In genomic region chrX:103248553-103248952, GRCh38 we compare ENCODE assay signal across 8 cellular contexts. TPM values are rescaled to one million over a fixed set of nuclear protein-coding genes. Genes with fewer than 3 reads are reported as not detected.
A peak's percentile ranks its signal among the peaks of the same experiment; 100 is the strongest.
DNase-seq lines count a peak whose midpoint lies in the region; ATAC-seq and TF ChIP-seq lines count a peak whose summit lies in the region.

No MANE protein-coding gene starts in this region.

- intact Hi-C loops in natural killer cell (cut with micrococcal nuclease) = loop anchor here (1.0 kb wide), 1 partner anchor 37 kb away; no protein-coding TSS in a partner anchor

- TF ChIP-seq POLR2A in suprapubic skin (IDR thresholded peaks at IDR 0.05) = no peak

- no peaks in the 10 kb centered on the region for H3K9me3 ChIP-seq in suprapubic skin

- no peak overlapping the region for H3K4me3 Mint-ChIP-seq in natural killer cell
- H3K4me3 Mint-ChIP-seq in natural killer cell treated with Interleukin-12 subunit alpha and Interleukin-12 subunit beta and Interleukin-15 and Interleukin-18, amount 100 ng/mL, for 72 hours = no peak overlapping the region

- no peak overlapping the region for H3K27ac Mint-ChIP-seq in natural killer cell
- H3K27ac Mint-ChIP-seq in natural killer cell treated with Interleukin-12 subunit alpha and Interleukin-12 subunit beta and Interleukin-15 and Interleukin-18, amount 100 ng/mL, for 72 hours = no peak overlapping the region

- TF ChIP-seq EP300 in suprapubic skin (IDR thresholded peaks at IDR 0.05) = no peak

- peaks cover 7% of the 10 kb centered on the region for H3K4me1 ChIP-seq in suprapubic skin

- H3K4me3 ChIP-seq in epithelial cell of proximal tubule (ENCODE audit: low read depth, low read length) (no peak overlapping the region), suprapubic skin (no peak overlapping the region)

- no peaks in the 10 kb centered on the region for H3K9me3 Mint-ChIP-seq in natural killer cell
- H3K9me3 Mint-ChIP-seq in natural killer cell treated with Interleukin-12 subunit alpha and Interleukin-12 subunit beta and Interleukin-15 and Interleukin-18, amount 100 ng/mL, for 72 hours = no peaks in the 10 kb centered on the region

- DNase-seq in natural killer cell (no peak), NCI-H2107 (lab: John Stamatoyannopoulos, UW) (peak; percentile 5), epithelial cell of proximal tubule (ENCODE audit: low read depth) (no peak), superior temporal gyrus (ENCODE audit: extremely low spot score) (peak; percentile 63), substantia nigra (lab: John Stamatoyannopoulos, UW) (no peak), suprapubic skin (ENCODE audit: low spot score in 2 of 2) (no peak)
- no peak for DNase-seq in natural killer cell treated with Interleukin-12 subunit alpha and Interleukin-12 subunit beta and Interleukin-15 and Interleukin-18, amount 100 ng/mL, for 72 hours (ENCODE audit: low spot score)

- peaks cover 2 to 7% of the 10 kb centered on the region in 2 donors for H3K4me1 Mint-ChIP-seq in natural killer cell
- H3K4me1 Mint-ChIP-seq in natural killer cell treated with Interleukin-12 subunit alpha and Interleukin-12 subunit beta and Interleukin-15 and Interleukin-18, amount 100 ng/mL, for 72 hours (ENCODE audit: low read depth in 2 of 2) = peaks cover under 1% of the 10 kb centered on the region in 2 donors

- H3K36me3 ChIP-seq in suprapubic skin = no peaks in the 10 kb centered on the region

- no peaks in the 10 kb centered on the region for H3K36me3 Mint-ChIP-seq in natural killer cell
- H3K36me3 Mint-ChIP-seq in natural killer cell treated with Interleukin-12 subunit alpha and Interleukin-12 subunit beta and Interleukin-15 and Interleukin-18, amount 100 ng/mL, for 72 hours = no peaks in the 10 kb centered on the region

- ATAC-seq in natural killer cell (peak in 1 of 3 donors; percentile 49), HG03521 (IDR thresholded peaks at IDR 0.05; ENCODE audit: unreplicated experiment) (no peak)
- no peak for ATAC-seq in natural killer cell treated with Interleukin-12 subunit alpha and Interleukin-12 subunit beta and Interleukin-15 and Interleukin-18, amount 100 ng/mL, for 72 hours

- H3K27ac ChIP-seq in substantia nigra (ENCODE audit: low read depth, low read length, poor library complexity, severe bottlenecking) (no peak overlapping the region), suprapubic skin (no peak overlapping the region)

- TF ChIP-seq CTCF in natural killer cell (IDR thresholded peaks at IDR 0.05) (peak; percentile 42), epithelial cell of proximal tubule (conservative IDR thresholded peaks at IDR 0.05; ENCODE audit: low read depth, low read length) (peak; percentile 47), suprapubic skin (IDR thresholded peaks at IDR 0.05) (peak in 1 of 2 donors; percentile 21)

- H3K27me3 Mint-ChIP-seq in natural killer cell (ENCODE audit: low read depth in 2 of 2) = peaks cover 2 to 16% of the 10 kb centered on the region in 2 donors
- H3K27me3 Mint-ChIP-seq in natural killer cell treated with Interleukin-12 subunit alpha and Interleukin-12 subunit beta and Interleukin-15 and Interleukin-18, amount 100 ng/mL, for 72 hours = peaks cover 6 to 9% of the 10 kb centered on the region in 2 donors

- no peaks in the 10 kb centered on the region for H3K27me3 ChIP-seq in suprapubic skin

RNA-seq across cellular contexts. Expression of gene TCEAL8, which starts 6.4 kb away (rescaled TPM):
- total RNA-seq in natural killer cell (10 to 100 TPM; 17.2 to 26.5 (median 22.1) TPM), epithelial cell of proximal tubule (68.1 and 92.6 TPM in 2 replicates), suprapubic skin (10 to 100 TPM; 39.4 to 50.6 (median 45.2) TPM)
- 10 to 100 TPM; 14.4 to 24.7 TPM for total RNA-seq in natural killer cell treated with Interleukin-12 subunit alpha and Interleukin-12 subunit beta and Interleukin-15 and Interleukin-18, amount 100 ng/mL, for 72 hours

RNA-seq across cellular contexts. Expression of gene TCEAL5, which starts 28.0 kb away (rescaled TPM):
- not detected for total RNA-seq in natural killer cell
- total RNA-seq in natural killer cell treated with Interleukin-12 subunit alpha and Interleukin-12 subunit beta and Interleukin-15 and Interleukin-18, amount 100 ng/mL, for 72 hours = not detected
- total RNA-seq in epithelial cell of proximal tubule = 0.22 TPM in 1 of 2 replicates, not detected in the other
- not detected for total RNA-seq in suprapubic skin

RNA-seq across cellular contexts. Expression of gene BEX4, which starts 33.6 kb away (rescaled TPM):
- total RNA-seq in natural killer cell = 10 to 100 TPM; 30.8 to 53.4 (median 47.1) TPM
- 10 to 100 TPM in 1 of 2 donors, 1 to 10 TPM in 1; 2.9 to 13.4 TPM for total RNA-seq in natural killer cell treated with Interleukin-12 subunit alpha and Interleukin-12 subunit beta and Interleukin-15 and Interleukin-18, amount 100 ng/mL, for 72 hours
- total RNA-seq in epithelial cell of proximal tubule = 34.2 and 46.4 TPM in 2 replicates
- 10 to 100 TPM; 10.7 to 25.3 (median 18.8) TPM for total RNA-seq in suprapubic skin

Comparison
In these comparisons a context has a peak if more than half of its experiments do, and no peak if none do; other contexts are left out.
1. DNase-seq: peak in NCI-H2107 (single experiment) and superior temporal gyrus (single experiment); none in natural killer cell (single experiment), natural killer cell treated with Interleukin-12 subunit alpha and Interleukin-12 subunit beta and Interleukin-15 and Interleukin-18, amount 100 ng/mL, for 72 hours (single experiment), epithelial cell of proximal tubule (single experiment), substantia nigra (0 of 49) and suprapubic skin (0 of 2).